18 cellular contexts compared by ENCODE assay signal in genomic region chr7:1141651-1142050, GRCh38. TPM values are rescaled to one million over a fixed set of nuclear protein-coding genes. Genes with fewer than 3 reads are reported as not detected.
A peak's percentile ranks its signal among the peaks of the same experiment; 100 is the strongest.
DNase-seq lines count a peak whose midpoint lies in the region; ATAC-seq and TF ChIP-seq lines count a peak whose summit lies in the region.
"Had no signal": no experiment of that assay in that cellular context is flagged by ENCODE, and none has a peak within 500 bp of the region (broad histone marks: within the 10 kb centered on the region; RNA-seq: fewer than 3 reads in every experiment).

No MANE protein-coding gene starts in this region.

- TF ChIP-seq CTCF in chondrocyte (IDR thresholded peaks at IDR 0.05) (no peak), neural crest cell (conservative IDR thresholded peaks at IDR 0.05) (no peak), upper lobe of right lung (IDR thresholded peaks at IDR 0.05) (no peak)

- DNase-seq in MV-4-11 (lab: John Stamatoyannopoulos, UW) (peak; percentile 83), chondrocyte (ENCODE audit: low spot score) (peak; percentile 13), neural crest cell (ENCODE audit: low read depth, low spot score) (no peak), upper lobe of right lung (peak; percentile 8), DMS114 treated with DMSO at 0.1 percent for 48 hours (lab: John Stamatoyannopoulos, UW; ENCODE audit: unreplicated experiment) (no peak), NCI-H526 (lab: John Stamatoyannopoulos, UW) (no peak)
- DNase-seq in effector CD8-positive, alpha-beta T cell (lab: John Stamatoyannopoulos, UW), result no peak
- DNase-seq: CD8-positive, alpha-beta T cell; NCI-H1092; NCI-H1436 treated with DMSO at 0.1 percent for 48 hours; NCI-H2029; NCI-H345; NCI-H524 treated with DMSO at 0.1 percent for 48 hours had no signal

- H3K4me3 Mint-ChIP-seq in chondrocyte (ENCODE audit: unreplicated experiment), result no peak overlapping the region
- peak overlapping the region; percentile 25 for H3K4me3 Mint-ChIP-seq in neural crest cell
- H3K4me3 Mint-ChIP-seq: CD8-positive, alpha-beta T cell had no signal

- H3K9me3 ChIP-seq in upper lobe of right lung, result no peaks in the 10 kb centered on the region
- H3K9me3 ChIP-seq: A549, BLaER1, SJSA1 had no signal

- no peak overlapping the region for H3K27ac ChIP-seq in upper lobe of right lung
- H3K27ac ChIP-seq: A549, BLaER1, KMS-11, SJSA1 had no signal

- intact Hi-C loops in upper lobe of right lung (cut with DNase I), result no loop called here

- H3K9me3 Mint-ChIP-seq in chondrocyte (ENCODE audit: low read depth) (no peaks in the 10 kb centered on the region), neural crest cell (no peaks in the 10 kb centered on the region)
- H3K9me3 Mint-ChIP-seq: CD8-positive, alpha-beta T cell had no signal

- H3K27ac Mint-ChIP-seq in chondrocyte (ENCODE audit: unreplicated experiment) (no peak overlapping the region), neural crest cell (ENCODE audit: unreplicated experiment) (no peak overlapping the region)
- H3K27ac Mint-ChIP-seq: CD8-positive, alpha-beta T cell had no signal

- no peak for ATAC-seq in upper lobe of right lung
- ATAC-seq: A549; CD8-positive, alpha-beta T cell; Panc1 had no signal

- no peak overlapping the region for H3K4me3 ChIP-seq in upper lobe of right lung
- H3K4me3 ChIP-seq: A549, BLaER1, SJSA1 had no signal

- H3K4me1 ChIP-seq in upper lobe of right lung, result peaks cover 10% of the 10 kb centered on the region

- H3K27me3 ChIP-seq in upper lobe of right lung, result no peaks in the 10 kb centered on the region
- H3K27me3 ChIP-seq: BLaER1, SJSA1 had no signal

- H3K36me3 Mint-ChIP-seq in chondrocyte (ENCODE audit: low read depth) (no peaks in the 10 kb centered on the region), neural crest cell (ENCODE audit: low read depth) (no peaks in the 10 kb centered on the region)
- H3K36me3 Mint-ChIP-seq: CD8-positive, alpha-beta T cell had no signal

- H3K4me1 Mint-ChIP-seq in chondrocyte (ENCODE audit: low read depth) (peaks cover 15% of the 10 kb centered on the region), neural crest cell (peaks cover 10% of the 10 kb centered on the region)

- H3K36me3 ChIP-seq in upper lobe of right lung, result no peaks in the 10 kb centered on the region
- H3K36me3 ChIP-seq: BLaER1, SJSA1 had no signal

- H3K27me3 Mint-ChIP-seq in chondrocyte (ENCODE audit: low read depth) (no peaks in the 10 kb centered on the region), neural crest cell (ENCODE audit: low read depth) (no peaks in the 10 kb centered on the region)

RNA-seq across cellular contexts. Expression of gene ZFAND2A, which starts 18.3 kb away (rescaled TPM):
- total RNA-seq in chondrocyte (15.2 to 16.2 TPM (median 15.6 TPM) in 3 replicates), neural crest cell (13.6 and 14.5 TPM in 2 replicates), upper lobe of right lung (19.9 TPM)

RNA-seq across cellular contexts. Expression of gene GPER1, which starts 53.7 kb away (rescaled TPM):
- total RNA-seq in chondrocyte, result 5.7 to 9.9 TPM (median 9.5 TPM) in 3 replicates
- 0.91 and 1.1 TPM in 2 replicates for total RNA-seq in neural crest cell
- total RNA-seq in upper lobe of right lung, result 11.1 TPM
- total RNA-seq: SJSA1 had no signal

Comparison
In these comparisons a context has a peak if more than half of its experiments do, and no peak if none do; other contexts are left out.
1. DNase-seq: peak in MV-4-11 (single experiment), chondrocyte (single experiment) and upper lobe of right lung (single experiment); none in neural crest cell (single experiment), DMS114 treated with DMSO at 0.1 percent for 48 hours (single experiment), effector CD8-positive, alpha-beta T cell (single experiment) and NCI-H526 (0 of 2).